ENCODE assay signal across 15 cellular contexts in genomic region chr10:131702521-131703356, GRCh38.
"Had no signal": no experiment of that assay in that cellular context is flagged by ENCODE, and none has a peak within 500 bp of the region (broad histone marks: within the 10 kb centered on the region; RNA-seq: fewer than 3 reads in every experiment).

No MANE protein-coding gene starts in this region.

- H3K36me3 Mint-ChIP-seq: activated naive CD4-positive, alpha-beta T cell treated with anti-CD3 and anti-CD28 coated beads, Interleukin-2, amount 10 ng/mL, durations not matched to agents 7 days and 5 days; stimulated activated effector memory CD8-positive, alpha-beta T cell treated with anti-CD3 and anti-CD28 coated beads, Interleukin-12 subunit alpha, Interleukin-12 subunit beta, amount 100 ng/mL, for 72 hours had no signal

- H3K36me3 ChIP-seq: adrenal gland, thyroid gland had no signal

- H3K4me3 ChIP-seq: adrenal gland, smooth muscle cell, thyroid gland had no signal

- H3K4me1 Mint-ChIP-seq: activated naive CD4-positive, alpha-beta T cell treated with anti-CD3 and anti-CD28 coated beads, Interleukin-2, amount 10 ng/mL, durations not matched to agents 7 days and 5 days; activated T-helper 17 cell treated with anti-CD3 and anti-CD28 coated beads, Interleukin-2, amount 50 U/mL, for 72 hours; stimulated activated effector memory CD8-positive, alpha-beta T cell treated with anti-CD3 and anti-CD28 coated beads, Interleukin-12 subunit alpha, Interleukin-12 subunit beta, amount 100 ng/mL, for 72 hours had no signal

- ATAC-seq: activated T-helper 17 cell treated with anti-CD3 and anti-CD28 coated beads, Interleukin-2, amount 50 U/mL, for 72 hours; effector memory CD8-positive, alpha-beta T cell; stimulated activated effector memory CD8-positive, alpha-beta T cell treated with anti-CD3 and anti-CD28 coated beads, Interleukin-12 subunit alpha, Interleukin-12 subunit beta, amount 100 ng/mL, for 72 hours had no signal

- H3K27ac ChIP-seq: adrenal gland, parathyroid adenoma, thyroid gland had no signal

- H3K9me3 ChIP-seq: adrenal gland, thyroid gland had no signal

- DNase-seq: activated CD4-positive, alpha-beta T cell treated with anti-CD3 and anti-CD28 coated beads for 1 hour; activated CD4-positive, alpha-beta T cell treated with anti-CD3 and anti-CD28 coated beads, Interleukin-2, amount 50 U/mL, for 48 hours; activated naive CD4-positive, alpha-beta T cell treated with anti-CD3 and anti-CD28 coated beads, Interleukin-2, amount 10 ng/mL, durations not matched to agents 7 days and 5 days; caudate nucleus; cortex of kidney; effector memory CD8-positive, alpha-beta T cell; hippocampal formation; nephron progenitor cell; SW 1271; thyroid gland had no signal

- H3K27me3 ChIP-seq: thyroid gland had no signal

- H3K4me1 ChIP-seq: adrenal gland, parathyroid adenoma, thyroid gland had no signal

- H3K4me3 Mint-ChIP-seq: activated naive CD4-positive, alpha-beta T cell treated with anti-CD3 and anti-CD28 coated beads, Interleukin-2, amount 10 ng/mL, durations not matched to agents 7 days and 5 days; activated T-helper 17 cell treated with anti-CD3 and anti-CD28 coated beads, Interleukin-2, amount 50 U/mL, for 72 hours; effector memory CD8-positive, alpha-beta T cell; nephron progenitor cell; stimulated activated effector memory CD8-positive, alpha-beta T cell treated with anti-CD3 and anti-CD28 coated beads, Interleukin-12 subunit alpha, Interleukin-12 subunit beta, amount 100 ng/mL, for 72 hours had no signal

- H3K27ac Mint-ChIP-seq: activated naive CD4-positive, alpha-beta T cell treated with anti-CD3 and anti-CD28 coated beads, Interleukin-2, amount 10 ng/mL, durations not matched to agents 7 days and 5 days; activated T-helper 17 cell treated with anti-CD3 and anti-CD28 coated beads, Interleukin-2, amount 50 U/mL, for 72 hours; effector memory CD8-positive, alpha-beta T cell; stimulated activated effector memory CD8-positive, alpha-beta T cell treated with anti-CD3 and anti-CD28 coated beads, Interleukin-12 subunit alpha, Interleukin-12 subunit beta, amount 100 ng/mL, for 72 hours had no signal
